Comparison of ENCODE assay signal across 11 cellular contexts in genomic region chr10:103896225-103896624, GRCh38. TPM values are rescaled to one million over a fixed set of nuclear protein-coding genes. Genes with fewer than 3 reads are reported as not detected.
A peak's percentile ranks its signal among the peaks of the same experiment; 100 is the strongest.
DNase-seq lines count a peak whose midpoint lies in the region; ATAC-seq, FAIRE-seq and TF ChIP-seq lines count a peak whose summit lies in the region.
"Had no signal": no experiment of that assay in that cellular context is flagged by ENCODE, and none has a peak within 500 bp of the region (broad histone marks: within the 10 kb centered on the region; RNA-seq: fewer than 3 reads in every experiment).

No MANE protein-coding gene starts in this region.

- H3K27me3 Mint-ChIP-seq in activated CD4-positive, alpha-beta T cell treated with anti-CD3 and anti-CD28 coated beads, Interleukin-2, amount 10 ng/mL, durations not matched to agents 24 days and 14 days, result no peaks in the 10 kb centered on the region

- peak overlapping the region; percentile 88 for H3K27ac Mint-ChIP-seq in activated CD4-positive, alpha-beta T cell treated with anti-CD3 and anti-CD28 coated beads, Interleukin-2, amount 10 ng/mL, durations not matched to agents 24 days and 14 days
- H3K27ac Mint-ChIP-seq: GM23338 had no signal

- H3K27me3 ChIP-seq in adipocyte (replicated peaks; ENCODE audit: control insufficient read depth, insufficient read depth, low read length) (no peaks in the 10 kb centered on the region), thoracic aorta (replicated peaks; ENCODE audit: insufficient read depth) (no peaks in the 10 kb centered on the region)

- H3K36me3 ChIP-seq in adipocyte (ENCODE audit: control insufficient read depth, insufficient read depth, low read length, severe bottlenecking) (peaks cover 37% of the 10 kb centered on the region), kidney (ENCODE audit: control insufficient read depth in 1 of 2, insufficient read depth in 2 of 2, low read length in 2 of 2) (peaks cover 17 to 21% of the 10 kb centered on the region in 2 donors), thoracic aorta (peaks cover 32% of the 10 kb centered on the region)

- H3K4me1 Mint-ChIP-seq in activated CD4-positive, alpha-beta T cell treated with anti-CD3 and anti-CD28 coated beads, Interleukin-2, amount 10 ng/mL, durations not matched to agents 24 days and 14 days, result peaks cover 47% of the 10 kb centered on the region

- no peak overlapping the region for H3K4me3 Mint-ChIP-seq in activated CD4-positive, alpha-beta T cell treated with anti-CD3 and anti-CD28 coated beads, Interleukin-2, amount 10 ng/mL, durations not matched to agents 24 days and 14 days
- H3K4me3 Mint-ChIP-seq: GM23338 had no signal

- peaks cover 57% of the 10 kb centered on the region for H3K36me3 Mint-ChIP-seq in activated CD4-positive, alpha-beta T cell treated with anti-CD3 and anti-CD28 coated beads, Interleukin-2, amount 10 ng/mL, durations not matched to agents 24 days and 14 days (ENCODE audit: low read depth)

- H3K9me3 Mint-ChIP-seq in activated CD4-positive, alpha-beta T cell treated with anti-CD3 and anti-CD28 coated beads, Interleukin-2, amount 10 ng/mL, durations not matched to agents 24 days and 14 days, result no peaks in the 10 kb centered on the region
- H3K9me3 Mint-ChIP-seq: GM23338 had no signal

- intact Hi-C loops in activated CD4-positive, alpha-beta T cell treated with anti-CD3 and anti-CD28 coated beads, Interleukin-2, amount 10 ng/mL, durations not matched to agents 24 days and 14 days (cut with micrococcal nuclease), result no loop called here
- intact Hi-C loops in kidney (cut with DNase I), result no loop called here

- H3K27ac ChIP-seq in kidney (ENCODE audit: low read depth in 2 of 2, low read length in 2 of 2) (peak overlapping the region; percentile 68 to 84), thoracic aorta (peak overlapping the region; percentile 10 to 12)

- H3K4me3 ChIP-seq in adipocyte (ENCODE audit: low read length), result no peak overlapping the region
- no peak overlapping the region for H3K4me3 ChIP-seq in kidney (ENCODE audit: low read length in 2 of 2)
- H3K4me3 ChIP-seq in thoracic aorta, result no peak overlapping the region
- H3K4me3 ChIP-seq: GM23338 had no signal

- no peak for TF ChIP-seq CTCF in kidney (IDR thresholded peaks at IDR 0.05; ENCODE audit: borderline replicate concordance, extremely low read depth, insufficient read depth)
- TF ChIP-seq CTCF in thoracic aorta (IDR thresholded peaks at IDR 0.05), result no peak

- ATAC-seq in thoracic aorta (ENCODE audit: insufficient number of reproducible peaks, low FRiP score, low read depth) (peak; percentile 10), HG02763 (IDR thresholded peaks at IDR 0.05; ENCODE audit: unreplicated experiment) (no peak), GM19397 (IDR thresholded peaks at IDR 0.05; ENCODE audit: unreplicated experiment) (no peak)
- ATAC-seq: GM23338 had no signal

- H3K9ac ChIP-seq in adipocyte (ENCODE audit: low read length), result no peak overlapping the region
- no peak overlapping the region for H3K9ac ChIP-seq in kidney (ENCODE audit: low read length in 2 of 2)

- no peaks in the 10 kb centered on the region for H3K9me3 ChIP-seq in adipocyte (ENCODE audit: control insufficient read depth, low read length)
- no peaks in the 10 kb centered on the region for H3K9me3 ChIP-seq in kidney (ENCODE audit: control insufficient read depth in 1 of 2, low read length in 2 of 2)
- no peaks in the 10 kb centered on the region for H3K9me3 ChIP-seq in thoracic aorta

- no peak for DNase-seq in activated CD4-positive, alpha-beta T cell treated with anti-CD3 and anti-CD28 coated beads, Interleukin-2, amount 10 ng/mL, durations not matched to agents 24 days and 14 days
- no peak for DNase-seq in activated CD4-positive, alpha-beta T cell treated with anti-CD3 and anti-CD28 coated beads for 1 hour
- DNase-seq in adipocyte (ENCODE audit: low read depth) (peak; percentile 62), kidney (no peak), thoracic aorta (ENCODE audit: low spot score) (no peak), HuH-7 (ENCODE audit: low spot score) (no peak)
- DNase-seq: cortex of kidney, left cardiac atrium had no signal

- H3K4me1 ChIP-seq in adipocyte (ENCODE audit: control insufficient read depth, insufficient read depth, low read length) (peaks cover 48% of the 10 kb centered on the region), kidney (ENCODE audit: control insufficient read depth in 1 of 2, insufficient read depth in 1 of 2, low read depth in 1 of 2, low read length in 2 of 2) (peaks cover 12 to 23% of the 10 kb centered on the region in 2 donors), thoracic aorta (ENCODE audit: control insufficient read depth in 1 of 2, low read depth in 2 of 2) (peaks cover 7 to 13% of the 10 kb centered on the region in 2 donors)

- FAIRE-seq in kidney (lab: Jason Lieb, UNC), result no peak

RNA-seq across cellular contexts. Expression of gene STN1, which starts 21.8 kb away (rescaled TPM):
- 23.6 and 24.1 TPM in 2 replicates for total RNA-seq in activated CD4-positive, alpha-beta T cell treated with anti-CD3 and anti-CD28 coated beads, Interleukin-2, amount 10 ng/mL, durations not matched to agents 24 days and 14 days
- total RNA-seq in kidney, result 30.1 TPM
- 29.4 TPM for polyA plus RNA-seq in kidney (ENCODE audit: insufficient read depth, low read depth, low replicate concordance)
- 10 to 100 TPM; 11.6 to 30.6 TPM for total RNA-seq in thoracic aorta

RNA-seq across cellular contexts. Expression of gene SH3PXD2A, which starts 40.8 kb away (rescaled TPM):
- total RNA-seq in activated CD4-positive, alpha-beta T cell treated with anti-CD3 and anti-CD28 coated beads, Interleukin-2, amount 10 ng/mL, durations not matched to agents 24 days and 14 days, result 8.3 and 8.5 TPM in 2 replicates
- total RNA-seq in kidney (20.1 TPM), thoracic aorta (10 to 100 TPM; 28.3 to 51.5 TPM)
- polyA plus RNA-seq in kidney (ENCODE audit: insufficient read depth, low read depth, low replicate concordance), result 2.4 TPM
